8 cellular contexts compared by ENCODE assay signal in the genomic region with DNA sequence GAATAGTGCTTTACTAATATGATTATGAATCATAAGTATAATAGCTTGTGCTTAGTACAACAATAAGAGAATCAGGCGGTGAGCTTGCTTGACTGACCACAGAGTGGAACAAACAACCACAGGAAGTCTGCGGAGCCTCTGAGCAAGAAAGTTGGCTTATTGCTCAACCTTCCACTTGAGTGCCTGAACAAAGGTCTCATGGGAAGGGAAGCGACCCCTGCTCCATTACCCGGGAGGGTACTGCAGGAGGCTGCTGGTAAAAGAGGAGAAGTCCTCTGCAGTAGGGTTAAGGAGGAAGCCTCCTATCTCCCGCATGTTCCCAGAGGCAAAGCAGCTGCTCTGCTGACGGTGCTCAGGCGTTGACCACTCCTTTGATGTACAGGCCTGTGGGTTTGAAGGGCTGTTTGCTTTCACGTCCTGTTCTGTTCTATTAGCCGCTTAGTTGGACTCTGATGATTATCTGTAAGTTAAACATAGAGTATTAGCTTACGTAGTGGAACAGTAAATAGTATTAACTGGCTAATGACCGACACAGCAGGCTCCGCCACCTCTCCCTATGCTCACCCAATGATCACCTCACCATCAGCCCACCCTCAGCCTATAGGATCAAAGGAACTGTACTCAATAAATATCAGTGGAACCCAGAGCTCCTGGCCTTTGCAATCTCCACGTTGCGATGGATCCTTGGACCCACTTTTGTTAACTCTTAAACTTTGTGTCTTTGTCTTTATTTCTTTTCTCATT. TPM values are rescaled to one million over a fixed set of nuclear protein-coding genes. Genes with fewer than 3 reads are reported as not detected.
DNase-seq lines count a peak whose midpoint lies in the region; ATAC-seq and TF ChIP-seq lines count a peak whose summit lies in the region.

No MANE protein-coding gene starts in this region.

- no peaks in the 10 kb centered on the region for H3K4me1 ChIP-seq in fibroblast of lung (ENCODE audit: control insufficient read depth, extremely low read depth, insufficient read depth, low read length)
- H3K4me1 ChIP-seq in osteoblast (ENCODE audit: insufficient read depth, low read length) = peaks cover 13% of the 10 kb centered on the region

- no peak for TF ChIP-seq CTCF in fibroblast of lung (conservative IDR thresholded peaks at IDR 0.05 in 1 of 2, IDR thresholded peaks at IDR 0.05 in 1 of 2; ENCODE audit: low read depth in 1 of 2, low read length in 2 of 2)
- no peak for TF ChIP-seq CTCF in osteoblast (IDR thresholded peaks at IDR 0.05; ENCODE audit: extremely low read depth, low read depth, low read length)

- H3K4me3 ChIP-seq in fibroblast of lung (replicated peaks in 1 of 4; ENCODE audit: control extremely low read depth in 1 of 4, insufficient read depth in 1 of 4, low read depth in 3 of 4, low read length in 4 of 4) = no peak overlapping the region
- no peak overlapping the region for H3K4me3 ChIP-seq in osteoblast (ENCODE audit: insufficient read depth, low read length)
- no peak overlapping the region for H3K4me3 ChIP-seq in H7 (ENCODE audit: insufficient read depth, low read depth, low read length)

- H4K20me1 ChIP-seq in fibroblast of lung (ENCODE audit: control insufficient read depth, extremely low read depth, insufficient read depth, low read length) (no peaks in the 10 kb centered on the region), osteoblast (ENCODE audit: insufficient read depth, low read length) (no peaks in the 10 kb centered on the region)

- no peak overlapping the region for H3K4me2 ChIP-seq in fibroblast of lung (ENCODE audit: extremely low read depth, insufficient read depth, low read length)
- H3K4me2 ChIP-seq in osteoblast (ENCODE audit: insufficient read depth, low read length) = peak overlapping the region; percentile 46

- H3K27ac ChIP-seq in fibroblast of lung (ENCODE audit: insufficient read depth, low read length) (no peak overlapping the region), osteoblast (ENCODE audit: low read depth, low read length) (no peak overlapping the region)

- no peaks in the 10 kb centered on the region for H3K79me2 ChIP-seq in fibroblast of lung (ENCODE audit: control insufficient read depth, insufficient read depth, low read length)
- H3K79me2 ChIP-seq in osteoblast (ENCODE audit: insufficient read depth, low read length) = no peaks in the 10 kb centered on the region

- no peak overlapping the region for H3K9ac ChIP-seq in fibroblast of lung (ENCODE audit: insufficient read depth, low read length)

- H2AFZ ChIP-seq in fibroblast of lung (ENCODE audit: low read length) = no peak overlapping the region
- H2AFZ ChIP-seq in osteoblast (ENCODE audit: low read length) = no peak overlapping the region

- H3K36me3 ChIP-seq in fibroblast of lung (ENCODE audit: control insufficient read depth, insufficient read depth, low read length) = no peaks in the 10 kb centered on the region
- no peaks in the 10 kb centered on the region for H3K36me3 ChIP-seq in osteoblast (ENCODE audit: insufficient read depth, low read length)
- H3K36me3 ChIP-seq in H7 (replicated peaks; ENCODE audit: control insufficient read depth, insufficient read depth, low read length) = no peaks in the 10 kb centered on the region

- ATAC-seq in GM21529 (IDR thresholded peaks at IDR 0.05; ENCODE audit: unreplicated experiment) (peak; percentile 53), GM21737 (IDR thresholded peaks at IDR 0.05; ENCODE audit: unreplicated experiment) (no peak)

- H3K9me3 ChIP-seq in fibroblast of lung (ENCODE audit: control insufficient read depth, insufficient read depth, low read depth, low read length) = no peaks in the 10 kb centered on the region
- H3K9me3 ChIP-seq in osteoblast (ENCODE audit: low read depth, low read length) = no peaks in the 10 kb centered on the region

- H3K27me3 ChIP-seq in fibroblast of lung (ENCODE audit: control insufficient read depth, insufficient read depth, low read length) = peaks cover 31% of the 10 kb centered on the region
- peaks cover 59% of the 10 kb centered on the region for H3K27me3 ChIP-seq in osteoblast (ENCODE audit: insufficient read depth, low read length)
- peaks cover 19% of the 10 kb centered on the region for H3K27me3 ChIP-seq in H7 (ENCODE audit: control insufficient read depth, insufficient read depth, low read length)

- DNase-seq in C1 segment of cervical spinal cord (lab: John Stamatoyannopoulos, UW) = peak in 8 of 14 donors; percentile 24 to 64 (median 39)
- DNase-seq in SHP77 treated with DMSO at 0.1 percent for 48 hours (lab: John Stamatoyannopoulos, UW) = peak; percentile 53
- DNase-seq in fibroblast of lung (ENCODE audit: low read depth in 2 of 2) = peak; percentile 83 to 86
- peak; percentile 92 for DNase-seq in osteoblast (ENCODE audit: insufficient read length, low spot score, missing footprints)
- no peak for DNase-seq in NCI-H2107 treated with DMSO at 0.1 percent for 48 hours (lab: John Stamatoyannopoulos, UW; ENCODE audit: unreplicated experiment)
- DNase-seq in H7 = no peak

RNA-seq across cellular contexts. Expression of gene ALOX15B, which starts 17.5 kb away (rescaled TPM):
- total RNA-seq in fibroblast of lung (not detected in 2 replicates), osteoblast (under 0.01 TPM in 2 replicates)
- polyA plus RNA-seq in fibroblast of lung = not detected in 2 replicates
- not detected in 2 replicates for polyA plus RNA-seq in fibroblast of lung (2012)
- not detected in 2 replicates for polyA minus RNA-seq in fibroblast of lung (ENCODE audit: low replicate concordance)
- total RNA-seq in H7 (2014; rRNA removed; shearing (Covaris generic)) = not detected in 2 replicates

RNA-seq across cellular contexts. Expression of gene ALOX12B, which starts 31.1 kb away (rescaled TPM):
- total RNA-seq in fibroblast of lung (not detected in 2 replicates), osteoblast (not detected in 2 replicates)
- not detected in 2 replicates for polyA plus RNA-seq in fibroblast of lung
- not detected in 2 replicates for polyA plus RNA-seq in fibroblast of lung (2012)
- not detected in 2 replicates for polyA minus RNA-seq in fibroblast of lung (ENCODE audit: low replicate concordance)
- not detected in 2 replicates for total RNA-seq in H7 (2014; rRNA removed; shearing (Covaris generic))

RNA-seq across cellular contexts. Expression of gene GUCY2D, which starts 54.0 kb away (rescaled TPM):
- total RNA-seq in fibroblast of lung (not detected in 2 replicates), osteoblast (not detected in 2 replicates)
- polyA plus RNA-seq in fibroblast of lung = not detected in 2 replicates
- not detected in 2 replicates for polyA plus RNA-seq in fibroblast of lung (2012)
- not detected in 2 replicates for polyA minus RNA-seq in fibroblast of lung (ENCODE audit: low replicate concordance)
- not detected in 2 replicates for total RNA-seq in H7 (2014; rRNA removed; shearing (Covaris generic))

Comparison
In these comparisons a context has a peak if more than half of its experiments do, and no peak if none do; other contexts are left out.
1. DNase-seq: peak in C1 segment of cervical spinal cord (8 of 14), SHP77 treated with DMSO at 0.1 percent for 48 hours (single experiment), fibroblast of lung (2 of 2) and osteoblast (single experiment); none in NCI-H2107 treated with DMSO at 0.1 percent for 48 hours (single experiment) and H7 (single experiment).